ENCODE assay signal across 26 cellular contexts in genomic region chr7:96028729-96029128, GRCh38.
"Had no signal": no experiment of that assay in that cellular context is flagged by ENCODE, and none has a peak within 500 bp of the region (broad histone marks: within the 10 kb centered on the region; RNA-seq: fewer than 3 reads in every experiment).

No MANE protein-coding gene starts in this region.

- ATAC-seq: stimulated activated effector memory CD8-positive, alpha-beta T cell treated with anti-CD3 and anti-CD28 coated beads, Interleukin-12 subunit alpha, Interleukin-12 subunit beta, amount 100 ng/mL, for 72 hours; stimulated activated memory B cell treated with anti-CD40 and anti-IgM and Interleukin-4, amounts not matched to agents 10 μg/mL and 1 μg/mL and 100 μg/mL, for 72 hours; stimulated activated naive B cell treated with anti-CD40 and anti-IgM and Interleukin-4, amounts not matched to agents 10 μg/mL and 1 μg/mL and 100 μg/mL, for 72 hours; stimulated activated naive CD8-positive, alpha-beta T cell treated with anti-CD3 and anti-CD28 coated beads, Interleukin-15, amount 100 ng/mL, for 72 hours; stimulated activated naive CD8-positive, alpha-beta T cell treated with anti-CD3 and anti-CD28 coated beads, Interleukin-15, Interleukin-2, amounts not matched to agents 100 U/mL and 50 U/mL, for 24 hours; upper lobe of right lung had no signal

- H3K9me3 ChIP-seq: stomach, suprapubic skin, testis, thoracic aorta, thyroid gland, tibial artery, tibial nerve, transverse colon, upper lobe of left lung, upper lobe of right lung, uterus, vagina had no signal

- DNase-seq: stimulated activated CD4-positive, alpha-beta T cell treated with anti-CD3 and anti-CD28 coated beads, Interleukin-2, amount 100 ng/mL, for 48 hours; stimulated activated CD4-positive, alpha-beta T cell treated with anti-CD3 and anti-CD28 coated beads, Interleukin-4, amount 100 ng/mL, for 1 hour; stimulated activated CD4-positive, alpha-beta T cell treated with anti-CD3 and anti-CD28 coated beads, Interleukin-4, amount 100 ng/mL, for 24 hours; stimulated activated CD4-positive, alpha-beta T cell treated with anti-CD3 and anti-CD28 coated beads, Interleukin-4, amount 100 ng/mL, for 4 hours; stimulated activated CD8-positive, alpha-beta memory T cell treated with anti-CD3 and anti-CD28 coated beads, Interleukin-4, amount 100 ng/mL, for 48 hours; stimulated activated naive B cell treated with anti-CD40 and anti-IgM and Interleukin-4, amounts not matched to agents 10 μg/mL and 1 μg/mL and 100 μg/mL, for 72 hours; stimulated activated naive CD4-positive, alpha-beta T cell; stimulated activated naive CD4-positive, alpha-beta T cell treated with Interleukin-2 at 50 U/mL for 16 hours; stimulated activated naive CD8-positive, alpha-beta T cell treated with anti-CD3 and anti-CD28 coated beads, Interleukin-15, amount 100 ng/mL, for 72 hours; stimulated activated naive CD8-positive, alpha-beta T cell treated with anti-CD3 and anti-CD28 coated beads, Interleukin-15, Interleukin-2, amounts not matched to agents 100 U/mL and 50 U/mL, for 24 hours; stomach; substantia nigra; testis; thyroid gland; tibial artery; transverse colon; trophoblast cell; upper lobe of left lung; upper lobe of right lung; uterus had no signal

- H3K27ac ChIP-seq: stomach, suprapubic skin, testis, thoracic aorta, thyroid gland, tibial artery, tibial nerve, transverse colon, upper lobe of left lung, upper lobe of right lung, uterus, vagina had no signal

- H3K4me1 ChIP-seq: stomach, suprapubic skin, testis, thyroid gland, tibial artery, tibial nerve, transverse colon, upper lobe of left lung, upper lobe of right lung, uterus, vagina had no signal

- H3K36me3 ChIP-seq: thoracic aorta, thyroid gland, transverse colon, upper lobe of left lung, upper lobe of right lung, uterus, vagina had no signal

- H3K27me3 ChIP-seq: stomach, suprapubic skin, testis, thyroid gland, tibial artery, tibial nerve, transverse colon, upper lobe of left lung, upper lobe of right lung, uterus, vagina had no signal

- H3K4me3 ChIP-seq: stomach, suprapubic skin, testis, thoracic aorta, thyroid gland, tibial artery, tibial nerve, transverse colon, upper lobe of left lung, upper lobe of right lung, uterus, vagina had no signal
